In the genomic region with DNA sequence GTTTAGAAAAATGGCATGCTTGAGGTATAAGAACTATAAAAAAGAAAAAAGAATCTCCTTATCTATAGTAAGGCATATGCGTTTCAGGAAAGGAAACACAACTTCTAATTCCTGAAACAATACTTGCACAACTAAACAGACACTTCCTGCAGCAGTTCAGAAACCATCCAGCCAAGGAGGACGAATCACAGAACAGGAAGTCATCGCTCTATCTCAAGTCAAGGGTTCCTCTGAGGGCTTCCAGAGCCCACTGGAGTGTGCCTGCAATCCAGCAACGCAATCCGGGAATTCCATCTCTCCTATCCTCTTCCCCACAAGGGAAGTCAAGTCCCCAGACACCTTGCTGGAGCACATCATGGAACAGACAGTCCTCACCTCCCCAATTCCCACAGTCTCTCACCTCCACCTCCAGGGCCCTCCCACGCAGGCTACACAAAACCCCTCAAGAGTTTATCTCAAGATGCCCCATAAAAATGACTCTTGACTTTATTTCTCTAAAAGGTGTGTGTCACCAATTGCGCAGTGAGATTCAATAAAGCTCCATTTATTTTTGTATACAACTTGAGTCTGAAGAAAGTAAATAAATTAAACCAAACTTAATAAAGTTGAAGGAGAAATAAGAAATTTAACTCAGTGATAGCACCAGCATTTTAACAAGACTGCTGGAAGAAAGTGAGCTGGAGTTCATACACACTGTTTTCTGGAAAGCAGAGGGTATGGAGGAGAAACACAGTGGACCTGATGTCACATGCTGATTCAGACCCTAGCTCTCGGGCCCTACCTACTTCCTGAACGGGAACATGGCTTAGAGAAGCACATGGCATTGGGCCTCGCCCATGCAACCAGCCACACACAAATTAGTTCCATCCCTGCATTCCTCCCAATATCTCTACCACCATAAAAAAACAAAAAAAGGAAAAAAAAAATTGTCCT, we compare ENCODE assay signal across 9 cellular contexts. TPM values are rescaled to one million over a fixed set of nuclear protein-coding genes. Genes with fewer than 3 reads are reported as not detected.
DNase-seq lines count a peak whose midpoint lies in the region; ATAC-seq lines count a peak whose summit lies in the region.
"Had no signal": no experiment of that assay in that cellular context is flagged by ENCODE, and none has a peak within 500 bp of the region (broad histone marks: within the 10 kb centered on the region; RNA-seq: fewer than 3 reads in every experiment).

No MANE protein-coding gene starts in this region.

- H3K27ac Mint-ChIP-seq in activated CD4-positive, alpha-beta memory T cell treated with anti-CD3 and anti-CD28 coated beads for 36 hours = peak overlapping the region; percentile 20
- no peak overlapping the region for H3K27ac Mint-ChIP-seq in activated CD4-positive, alpha-beta memory T cell treated with anti-CD3 and anti-CD28 coated beads, Interleukin-2, amount 10 ng/mL, durations not matched to agents 7 days and 5 days

- H3K4me1 ChIP-seq in thymus (ENCODE audit: control insufficient read depth, insufficient read depth, low read length) = no peaks in the 10 kb centered on the region

- peaks cover 5% of the 10 kb centered on the region for H3K9me3 Mint-ChIP-seq in activated CD4-positive, alpha-beta memory T cell treated with anti-CD3 and anti-CD28 coated beads for 36 hours
- peaks cover 9% of the 10 kb centered on the region for H3K9me3 Mint-ChIP-seq in activated CD4-positive, alpha-beta memory T cell treated with anti-CD3 and anti-CD28 coated beads, Interleukin-2, amount 10 ng/mL, durations not matched to agents 7 days and 5 days

- H3K4me1 Mint-ChIP-seq in activated CD4-positive, alpha-beta memory T cell treated with anti-CD3 and anti-CD28 coated beads for 36 hours (ENCODE audit: low read depth) = peaks cover 33% of the 10 kb centered on the region
- peaks cover 21% of the 10 kb centered on the region for H3K4me1 Mint-ChIP-seq in activated CD4-positive, alpha-beta memory T cell treated with anti-CD3 and anti-CD28 coated beads, Interleukin-2, amount 10 ng/mL, durations not matched to agents 7 days and 5 days

- CTCF ChIA-PET in activated CD4-positive, alpha-beta memory T cell treated with anti-CD3 and anti-CD28 coated beads for 36 hours (lab: Charles Lee) = no interaction called here
- CTCF ChIA-PET in activated CD4-positive, alpha-beta memory T cell treated with anti-CD3 and anti-CD28 coated beads, Interleukin-2, amount 10 ng/mL, durations not matched to agents 7 days and 5 days (lab: Charles Lee) = no interaction called here

- no peaks in the 10 kb centered on the region for H3K27me3 ChIP-seq in thymus (ENCODE audit: control insufficient read depth, insufficient read depth)

- H3K36me3 Mint-ChIP-seq in activated CD4-positive, alpha-beta memory T cell treated with anti-CD3 and anti-CD28 coated beads for 36 hours = peaks cover 10% of the 10 kb centered on the region
- H3K36me3 Mint-ChIP-seq in activated CD4-positive, alpha-beta memory T cell treated with anti-CD3 and anti-CD28 coated beads, Interleukin-2, amount 10 ng/mL, durations not matched to agents 7 days and 5 days (ENCODE audit: low read depth) = peaks cover 5% of the 10 kb centered on the region

- no peaks in the 10 kb centered on the region for H3K27me3 Mint-ChIP-seq in activated CD4-positive, alpha-beta memory T cell treated with anti-CD3 and anti-CD28 coated beads for 36 hours
- H3K27me3 Mint-ChIP-seq in activated CD4-positive, alpha-beta memory T cell treated with anti-CD3 and anti-CD28 coated beads, Interleukin-2, amount 10 ng/mL, durations not matched to agents 7 days and 5 days = no peaks in the 10 kb centered on the region

- peak overlapping the region; percentile 42 for H3K27ac ChIP-seq in thymus (ENCODE audit: low read depth)

- H3K4me3 Mint-ChIP-seq in activated CD4-positive, alpha-beta memory T cell treated with anti-CD3 and anti-CD28 coated beads for 36 hours = no peak overlapping the region
- no peak overlapping the region for H3K4me3 Mint-ChIP-seq in activated CD4-positive, alpha-beta memory T cell treated with anti-CD3 and anti-CD28 coated beads, Interleukin-2, amount 10 ng/mL, durations not matched to agents 7 days and 5 days

- H3K9me3 ChIP-seq in thymus (ENCODE audit: control insufficient read depth) = no peaks in the 10 kb centered on the region

- H3K36me3 ChIP-seq in thymus (ENCODE audit: control insufficient read depth, insufficient read depth) = no peaks in the 10 kb centered on the region

- WGBS in thymus = 75% methylated on average over 10 of the region's 10 CpGs

- POLR2A ChIA-PET in activated CD4-positive, alpha-beta memory T cell treated with anti-CD3 and anti-CD28 coated beads for 36 hours (lab: Charles Lee) = no interaction called here
- POLR2A ChIA-PET in activated CD4-positive, alpha-beta memory T cell treated with anti-CD3 and anti-CD28 coated beads, Interleukin-2, amount 10 ng/mL, durations not matched to agents 7 days and 5 days (lab: Charles Lee) = no interaction called here

- intact Hi-C loops in activated CD4-positive, alpha-beta memory T cell treated with anti-CD3 and anti-CD28 coated beads for 36 hours (cut with micrococcal nuclease) = no loop called here

- no peak overlapping the region for H3K4me3 ChIP-seq in thymus (ENCODE audit: low read length)

- ATAC-seq in HG03558 (IDR thresholded peaks at IDR 0.05; ENCODE audit: extremely low read depth, unreplicated experiment) (peak; percentile 19), HG02571 (IDR thresholded peaks at IDR 0.05; ENCODE audit: unreplicated experiment) (no peak)

- no peak for DNase-seq in activated CD4-positive, alpha-beta memory T cell treated with anti-CD3 and anti-CD28 coated beads for 36 hours
- no peak for DNase-seq in activated CD4-positive, alpha-beta memory T cell treated with anti-CD3 and anti-CD28 coated beads, Interleukin-2, amount 10 ng/mL, durations not matched to agents 7 days and 5 days
- DNase-seq in glomerular visceral epithelial cell (ENCODE audit: extremely low spot score) (peak; percentile 26), NCI-H1436 (lab: John Stamatoyannopoulos, UW) (no peak)
- DNase-seq in stimulated activated CD4-positive, alpha-beta T cell treated with anti-CD3 and anti-CD28 coated beads, Interleukin-2, amount 100 ng/mL, for 48 hours = no peak
- DNase-seq: T-helper 9 cell had no signal

RNA-seq across cellular contexts. Expression of a gene that starts 39.9 kb away (rescaled TPM):
- total RNA-seq in activated CD4-positive, alpha-beta memory T cell treated with anti-CD3 and anti-CD28 coated beads for 36 hours = 1 to 10 TPM; 6.1 to 6.2 TPM
- under 1 TPM; 0.78 to 0.93 TPM for total RNA-seq in activated CD4-positive, alpha-beta memory T cell treated with anti-CD3 and anti-CD28 coated beads, Interleukin-2, amount 10 ng/mL, durations not matched to agents 7 days and 5 days
- polyA plus RNA-seq in thymus = 6.4 TPM
